Comparison of ENCODE assay signal across 1 cellular context in genomic region chr20:47418061-47418616, GRCh38.
TF ChIP-seq lines count a peak whose summit lies in the region.

No MANE protein-coding gene starts in this region.

TF ChIP-seq in HepG2, 621 proteins besides CTCF, POLR2A, EP300 and RAD21 (continued from another document and continues in another):
- 0 out of 2 replicates have a peak, but pooled peaks have one; percentile 6 for TF ChIP-seq ZHX2 (IDR thresholded peaks at IDR 0.05; ENCODE audit: low read depth)
- TF ChIP-seq ZHX2 (CRISPR knock-in tag; IDR thresholded peaks at IDR 0.05; ENCODE audit: borderline replicate concordance): no peak
- no peak for TF ChIP-seq PITX1 (CRISPR knock-in tag; IDR thresholded peaks at IDR 0.05)
- no peak for TF ChIP-seq ARID3A (IDR thresholded peaks at IDR 0.05; ENCODE audit: low read depth, low read length)
- TF ChIP-seq ZNF30 (CRISPR knock-in tag; IDR thresholded peaks at IDR 0.05): no peak
- TF ChIP-seq HMGXB3 (CRISPR knock-in tag; IDR thresholded peaks at IDR 0.05; ENCODE audit: borderline replicate concordance): no peak
- no peak for TF ChIP-seq NFKBIZ (CRISPR knock-in tag; IDR thresholded peaks at IDR 0.05)
- no peak for TF ChIP-seq ZNF20 (CRISPR knock-in tag; IDR thresholded peaks at IDR 0.05)
- TF ChIP-seq JARID2 (CRISPR knock-in tag; IDR thresholded peaks at IDR 0.05; ENCODE audit: insufficient replicate concordance): no peak
- TF ChIP-seq SNAPC5 (CRISPR knock-in tag; IDR thresholded peaks at IDR 0.05; ENCODE audit: borderline replicate concordance): no peak
- TF ChIP-seq CHD2 (IDR thresholded peaks at IDR 0.05; ENCODE audit: low read depth, low read length): no peak
- TF ChIP-seq MBD4 (IDR thresholded peaks at IDR 0.05; ENCODE audit: borderline replicate concordance, low read length): 0 out of 2 replicates have a peak, but pooled peaks have one; percentile 60
- TF ChIP-seq FOXJ3 (CRISPR knock-in tag; IDR thresholded peaks at IDR 0.05; ENCODE audit: borderline replicate concordance): no peak
- no peak for TF ChIP-seq ETV5 (CRISPR knock-in tag; IDR thresholded peaks at IDR 0.05; ENCODE audit: borderline replicate concordance)
- no peak for TF ChIP-seq THAP11 (CRISPR knock-in tag; IDR thresholded peaks at IDR 0.05)
- TF ChIP-seq ZFP91 (CRISPR knock-in tag; IDR thresholded peaks at IDR 0.05; ENCODE audit: borderline replicate concordance): no peak
- TF ChIP-seq ZNF569 (CRISPR knock-in tag; IDR thresholded peaks at IDR 0.05; ENCODE audit: borderline replicate concordance): no peak
- TF ChIP-seq ZNF414 (CRISPR knock-in tag; IDR thresholded peaks at IDR 0.05): no peak
- 0 out of 2 replicates have a peak, but pooled peaks have one; percentile 65 for TF ChIP-seq RORA (CRISPR knock-in tag; IDR thresholded peaks at IDR 0.05)
- TF ChIP-seq FIP1L1 (IDR thresholded peaks at IDR 0.05; ENCODE audit: borderline replicate concordance, insufficient read depth, low read depth, low read length): no peak
- TF ChIP-seq IRF9 (CRISPR knock-in tag; IDR thresholded peaks at IDR 0.05; ENCODE audit: borderline replicate concordance): no peak
- TF ChIP-seq KDM4B (CRISPR knock-in tag; IDR thresholded peaks at IDR 0.05): no peak
- TF ChIP-seq TCF7L2 (IDR thresholded peaks at IDR 0.05; ENCODE audit: low read depth, low read length): 0 out of 2 replicates have a peak, but pooled peaks have one; percentile 32
- TF ChIP-seq CREM (IDR thresholded peaks at IDR 0.05): peak; percentile 60; the same call in 1 of the 2 replicates
- TF ChIP-seq CREM (CRISPR knock-in tag; IDR thresholded peaks at IDR 0.05): no peak
- no peak for TF ChIP-seq SIX4 (CRISPR knock-in tag; IDR thresholded peaks at IDR 0.05)
- no peak for TF ChIP-seq ZBTB14 (CRISPR knock-in tag; IDR thresholded peaks at IDR 0.05)
- TF ChIP-seq BCL6 (CRISPR knock-in tag; IDR thresholded peaks at IDR 0.05): peak; percentile 68
- no peak for TF ChIP-seq PLSCR1 (CRISPR knock-in tag; IDR thresholded peaks at IDR 0.05; ENCODE audit: borderline replicate concordance)
- TF ChIP-seq GABPA (IDR thresholded peaks at IDR 0.05; ENCODE audit: low read depth, low read length): no peak
- TF ChIP-seq GABPA (CRISPR knock-in tag; IDR thresholded peaks at IDR 0.05; ENCODE audit: low read depth): no peak
- TF ChIP-seq ZNF883 (CRISPR knock-in tag; IDR thresholded peaks at IDR 0.05; ENCODE audit: not compliant biosample characterization): no peak
- TF ChIP-seq NFYB (CRISPR knock-in tag; IDR thresholded peaks at IDR 0.05): no peak
- TF ChIP-seq ESRRA (CRISPR knock-in tag; IDR thresholded peaks at IDR 0.05; ENCODE audit: low read depth): no peak
- no peak for TF ChIP-seq POGK (CRISPR knock-in tag; conservative IDR thresholded peaks at IDR 0.05)
- peak; percentile 80 for TF ChIP-seq PPARG (CRISPR knock-in tag; conservative IDR thresholded peaks at IDR 0.05)
- TF ChIP-seq ZSCAN20 (CRISPR knock-in tag; IDR thresholded peaks at IDR 0.05; ENCODE audit: borderline replicate concordance): no peak
- TF ChIP-seq ZNF790 (CRISPR knock-in tag; IDR thresholded peaks at IDR 0.05; ENCODE audit: borderline replicate concordance): no peak
- TF ChIP-seq HNF4G (IDR thresholded peaks at IDR 0.05; ENCODE audit: borderline replicate concordance, low read depth, low read length): peak; percentile 65
- TF ChIP-seq HNF4G (CRISPR knock-in tag; IDR thresholded peaks at IDR 0.05; ENCODE audit: borderline replicate concordance, low read depth): no peak
- TF ChIP-seq ZBTB38 (CRISPR knock-in tag; IDR thresholded peaks at IDR 0.05): no peak
- TF ChIP-seq TEF (CRISPR knock-in tag; IDR thresholded peaks at IDR 0.05): no peak
- TF ChIP-seq CHD4 (IDR thresholded peaks at IDR 0.05; ENCODE audit: borderline replicate concordance, low read length): peak; percentile 1; the same call in 1 of the 2 replicates
